In the genomic region with DNA sequence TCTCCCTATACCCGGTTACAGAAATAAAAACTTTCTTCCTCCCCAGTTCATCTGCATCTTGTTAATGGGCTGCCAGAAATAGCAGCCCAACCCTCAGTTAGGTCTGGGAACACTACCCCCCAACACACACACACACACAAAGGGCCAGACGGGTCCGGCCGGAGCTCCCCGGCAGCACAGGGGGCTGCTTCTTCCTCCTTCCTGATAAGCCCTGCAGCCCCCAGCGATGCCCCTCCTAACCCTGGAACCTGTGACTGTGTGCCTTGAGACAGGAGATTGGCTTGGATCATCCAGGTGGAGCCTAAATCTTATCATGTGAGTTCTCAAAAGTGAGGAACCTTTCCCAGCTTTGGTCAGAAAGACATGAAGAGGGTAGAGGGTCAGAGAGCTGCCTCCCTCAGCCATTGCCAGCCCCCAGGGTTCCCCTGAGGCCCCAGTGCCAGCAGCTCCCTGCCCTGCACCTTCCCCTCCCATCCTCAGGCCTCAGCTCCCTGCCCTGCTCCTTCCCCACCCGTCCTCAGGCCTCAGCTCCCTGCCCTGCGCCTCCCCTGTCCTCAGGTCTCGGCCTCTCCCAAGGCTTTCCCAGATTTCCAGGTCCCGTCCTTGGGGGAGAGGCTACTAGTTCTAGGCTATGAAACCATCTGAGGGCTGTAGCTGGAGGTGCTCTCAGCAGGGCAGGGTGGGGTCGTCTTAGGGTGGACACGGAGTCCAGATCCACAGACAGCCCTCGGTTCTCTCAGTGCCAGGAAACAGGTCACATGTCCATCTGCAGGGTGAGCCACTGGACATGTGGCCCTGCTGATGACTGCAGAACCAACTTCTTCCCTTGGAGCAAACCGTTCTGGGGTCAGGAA, we compare ENCODE assay signal across 23 cellular contexts. TPM values are rescaled to one million over a fixed set of nuclear protein-coding genes. Genes with fewer than 3 reads are reported as not detected.
DNase-seq lines count a peak whose midpoint lies in the region; ATAC-seq and TF ChIP-seq lines count a peak whose summit lies in the region.
"Had no signal": no experiment of that assay in that cellular context is flagged by ENCODE, and none has a peak within 500 bp of the region (broad histone marks: within the 10 kb centered on the region; RNA-seq: fewer than 3 reads in every experiment).

No MANE protein-coding gene starts in this region.

- ATAC-seq in GM18870 (IDR thresholded peaks at IDR 0.05; ENCODE audit: unreplicated experiment): no peak
- ATAC-seq: GM23338, HCT116 had no signal

- no peak for TF ChIP-seq POLR2A in lower leg skin (IDR thresholded peaks at IDR 0.05)

- WGBS in lower leg skin, 2 donors: 68 to 79% methylated on average over 13 to 14 of the region's 14 CpGs

- intact Hi-C loops in lower leg skin (cut with DNase I; ENCODE audit: low total_unique reads): loop anchor here (10.0 kb wide), 1 partner anchor 980 kb away; no protein-coding TSS in a partner anchor

- H3K4me3 ChIP-seq in lower leg skin (ENCODE audit: low read depth, poor library complexity, severe bottlenecking): no peak overlapping the region
- H3K4me3 ChIP-seq: BLaER1, GM23338, Peyer's patch, SJCRH30 had no signal

- in situ Hi-C loops in GM13976 (cut with MboI; ENCODE audit: low sequenced_read_pairs, unreplicated experiment): loop anchor here (25.0 kb wide), 1 partner anchor 127 kb away; no protein-coding TSS in a partner anchor

- TF ChIP-seq CTCF in GM13976 (IDR thresholded peaks at IDR 0.05; ENCODE audit: borderline replicate concordance, control extremely low read depth, extremely low read depth, insufficient read depth, missing control alignments): no peak
- TF ChIP-seq CTCF in lower leg skin (IDR thresholded peaks at IDR 0.05): no peak

- DNase-seq in Ammon's horn (ENCODE audit: low spot score): peak; percentile 32
- peak; percentile 23 for DNase-seq in GM13976 (ENCODE audit: low spot score)
- DNase-seq in lower leg skin (ENCODE audit: low spot score in 2 of 2): peak; percentile 9 to 82
- peak; percentile 16 for DNase-seq in pons (ENCODE audit: low spot score)
- DNase-seq in H4 (ENCODE audit: low spot score): no peak
- DNase-seq in NCI-H2227 (lab: John Stamatoyannopoulos, UW; ENCODE audit: unreplicated experiment): no peak
- DNase-seq: CD4-positive, alpha-beta T cell; COR-L47; DMS 273 treated with DMSO at 0.1 percent for 48 hours; DMS79 treated with DMSO at 0.1 percent for 48 hours; KG1; NCI-H1092; NCI-H1436; NCI-H187 treated with DMSO at 0.1 percent for 48 hours; NCI-H345; NCI-H524 treated with DMSO at 0.1 percent for 48 hours; SJCRH30 had no signal

RNA-seq across cellular contexts. Expression of a gene that starts 34.5 kb away (rescaled TPM):
- 1 to 10 TPM in 3 of 4 donors, under 1 TPM in 1; 0.42 to 5.1 (median 1.2) TPM for total RNA-seq in lower leg skin
- total RNA-seq in H4 (2014; rRNA removed; shearing (Covaris generic)): 0.94 and 1.1 TPM in 2 replicates
- total RNA-seq: GM23338, OCI-LY7, SJCRH30 had no signal

Comparison
In these comparisons a context has a peak if more than half of its experiments do, and no peak if none do; other contexts are left out.
1. DNase-seq: peak in Ammon's horn (single experiment), GM13976 (single experiment), lower leg skin (2 of 2) and pons (single experiment); none in H4 (single experiment) and NCI-H2227 (single experiment).